Comparison of ENCODE assay signal across 14 cellular contexts in the genomic region with DNA sequence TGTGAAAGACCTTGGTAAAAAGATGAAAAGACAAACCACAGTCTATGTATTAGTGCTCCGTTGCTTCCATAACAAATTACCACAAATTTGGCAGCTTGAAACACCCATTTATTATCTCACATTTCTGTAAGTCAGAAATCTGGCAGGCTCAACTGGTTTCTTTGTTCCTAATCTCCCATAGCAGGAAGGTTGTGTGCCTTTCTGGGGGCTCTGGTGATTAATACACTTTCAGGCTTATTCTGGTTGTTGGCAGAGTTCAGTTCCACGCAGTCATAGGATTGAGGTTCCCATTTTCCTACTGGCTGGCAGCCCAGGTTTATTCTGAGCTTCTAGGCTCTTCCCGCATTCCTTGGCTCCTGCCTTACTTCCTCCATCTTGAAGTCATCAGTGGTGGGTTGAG.
DNase-seq lines count a peak whose midpoint lies in the region; FAIRE-seq and TF ChIP-seq lines count a peak whose summit lies in the region.
"Had no signal": no experiment of that assay in that cellular context is flagged by ENCODE, and none has a peak within 500 bp of the region (broad histone marks: within the 10 kb centered on the region; RNA-seq: fewer than 3 reads in every experiment).

No MANE protein-coding gene starts in this region.

- H3K9ac ChIP-seq in astrocyte (ENCODE audit: low read length) = no peak overlapping the region

- H3K4me1 ChIP-seq in astrocyte (ENCODE audit: insufficient read depth, low read length) = peaks cover 14% of the 10 kb centered on the region

- H3K79me2 ChIP-seq in astrocyte (ENCODE audit: insufficient read depth, low read length) = no peaks in the 10 kb centered on the region

- CTCF ChIA-PET in activated CD4-positive, alpha-beta T cell treated with anti-CD3 and anti-CD28 coated beads, Interleukin-2, amount 10 ng/mL, durations not matched to agents 7 days and 5 days (lab: Charles Lee) = interaction anchor here (1.1 to 1.2 kb wide), 3 partner anchors 11 to 174 kb away, joined by 3 read pairs; no protein-coding TSS in a partner anchor

- H3K4me3 ChIP-seq in astrocyte (ENCODE audit: insufficient read depth, low read depth, low read length) (no peak overlapping the region), foreskin fibroblast (ENCODE audit: low read depth in 1 of 2, low read length in 2 of 2) (no peak overlapping the region)

- H3K27ac ChIP-seq in astrocyte (ENCODE audit: low read depth, low read length) = peak overlapping the region; percentile 52

- TF ChIP-seq CTCF in astrocyte (IDR thresholded peaks at IDR 0.05; ENCODE audit: insufficient read depth, low read depth, low read length) = no peak
- TF ChIP-seq CTCF in foreskin fibroblast (IDR thresholded peaks at IDR 0.05; ENCODE audit: low read depth, low read length) = no peak

- H3K36me3 ChIP-seq in astrocyte (ENCODE audit: insufficient read depth, low read length) = no peaks in the 10 kb centered on the region

- H3K9me3 ChIP-seq in astrocyte (ENCODE audit: insufficient read depth, low read depth, low read length) = peaks cover 5% of the 10 kb centered on the region

- no peaks in the 10 kb centered on the region for H4K20me1 ChIP-seq in astrocyte (ENCODE audit: insufficient read depth, low read length)

- peaks cover 3% of the 10 kb centered on the region for H3K36me3 Mint-ChIP-seq in astrocyte (ENCODE audit: low read depth, unreplicated experiment)
- H3K36me3 Mint-ChIP-seq in activated CD4-positive, alpha-beta T cell treated with anti-CD3 and anti-CD28 coated beads, Interleukin-2, amount 10 ng/mL, durations not matched to agents 7 days and 5 days (ENCODE audit: low read depth) = peaks cover 2% of the 10 kb centered on the region
- H3K36me3 Mint-ChIP-seq: natural killer cell treated with Interleukin-12 subunit alpha and Interleukin-12 subunit beta and Interleukin-15 and Interleukin-18, amount 100 ng/mL, for 72 hours had no signal

- DNase-seq in HCEC 1CT (peak; percentile 83), astrocyte (ENCODE audit: low read depth) (peak; percentile 100), foreskin fibroblast (peak; percentile 81 to 91), stromal cell of bone marrow (ENCODE audit: low read depth) (peak; percentile 99), Ammon's horn (ENCODE audit: low spot score) (no peak), NCI-H128 (lab: John Stamatoyannopoulos, UW; ENCODE audit: unreplicated experiment) (no peak), HT-29 (ENCODE audit: low spot score) (no peak)
- no peak for DNase-seq in activated CD4-positive, alpha-beta T cell treated with anti-CD3 and anti-CD28 coated beads, Interleukin-2, amount 10 ng/mL, durations not matched to agents 7 days and 5 days
- DNase-seq: activated naive CD8-positive, alpha-beta T cell treated with anti-CD3 and anti-CD28 coated beads for 36 hours; NCI-H1436; stimulated activated CD8-positive, alpha-beta memory T cell treated with anti-CD3 and anti-CD28 coated beads, Interleukin-4, amount 100 ng/mL, for 48 hours; T-helper 1 cell had no signal

- H3K27me3 Mint-ChIP-seq in astrocyte (ENCODE audit: low read depth, unreplicated experiment) = peaks cover 5% of the 10 kb centered on the region
- H3K27me3 Mint-ChIP-seq in activated CD4-positive, alpha-beta T cell treated with anti-CD3 and anti-CD28 coated beads, Interleukin-2, amount 10 ng/mL, durations not matched to agents 7 days and 5 days = peaks cover 28% of the 10 kb centered on the region

- H3K27me3 ChIP-seq in astrocyte (ENCODE audit: insufficient read depth, low read length) = no peaks in the 10 kb centered on the region

- no peak overlapping the region for H3K4me2 ChIP-seq in astrocyte (ENCODE audit: low read length)

- POLR2A ChIA-PET in activated CD4-positive, alpha-beta T cell treated with anti-CD3 and anti-CD28 coated beads, Interleukin-2, amount 10 ng/mL, durations not matched to agents 7 days and 5 days (lab: Charles Lee) = no interaction called here

- peaks cover 8% of the 10 kb centered on the region for H3K9me3 Mint-ChIP-seq in astrocyte (ENCODE audit: unreplicated experiment)
- H3K9me3 Mint-ChIP-seq in activated CD4-positive, alpha-beta T cell treated with anti-CD3 and anti-CD28 coated beads, Interleukin-2, amount 10 ng/mL, durations not matched to agents 7 days and 5 days = peaks cover 8% of the 10 kb centered on the region
- H3K9me3 Mint-ChIP-seq: natural killer cell treated with Interleukin-12 subunit alpha and Interleukin-12 subunit beta and Interleukin-15 and Interleukin-18, amount 100 ng/mL, for 72 hours had no signal

- H3K4me1 Mint-ChIP-seq in astrocyte (ENCODE audit: low read depth, unreplicated experiment) = peaks cover 22% of the 10 kb centered on the region
- H3K4me1 Mint-ChIP-seq in activated CD4-positive, alpha-beta T cell treated with anti-CD3 and anti-CD28 coated beads, Interleukin-2, amount 10 ng/mL, durations not matched to agents 7 days and 5 days = peaks cover 17% of the 10 kb centered on the region

- no peak overlapping the region for H3K27ac Mint-ChIP-seq in astrocyte (ENCODE audit: unreplicated experiment)
- H3K27ac Mint-ChIP-seq in activated CD4-positive, alpha-beta T cell treated with anti-CD3 and anti-CD28 coated beads, Interleukin-2, amount 10 ng/mL, durations not matched to agents 7 days and 5 days = no peak overlapping the region
- H3K27ac Mint-ChIP-seq: activated naive CD8-positive, alpha-beta T cell treated with anti-CD3 and anti-CD28 coated beads for 36 hours had no signal

- no peak overlapping the region for H2AFZ ChIP-seq in astrocyte (ENCODE audit: low read depth, low read length)

- no peak for FAIRE-seq in astrocyte (lab: Jason Lieb, UNC)
- FAIRE-seq: HTR-8/SVneo had no signal

- H3K4me3 Mint-ChIP-seq in astrocyte (ENCODE audit: unreplicated experiment) = no peak overlapping the region
- H3K4me3 Mint-ChIP-seq in activated CD4-positive, alpha-beta T cell treated with anti-CD3 and anti-CD28 coated beads, Interleukin-2, amount 10 ng/mL, durations not matched to agents 7 days and 5 days = no peak overlapping the region
- H3K4me3 Mint-ChIP-seq: activated naive CD8-positive, alpha-beta T cell treated with anti-CD3 and anti-CD28 coated beads for 36 hours; natural killer cell treated with Interleukin-12 subunit alpha and Interleukin-12 subunit beta and Interleukin-15 and Interleukin-18, amount 100 ng/mL, for 72 hours had no signal

Comparison
In these comparisons a context has a peak if more than half of its experiments do, and no peak if none do; other contexts are left out.
1. DNase-seq: peak in HCEC 1CT (single experiment), astrocyte (single experiment), foreskin fibroblast (2 of 2) and stromal cell of bone marrow (single experiment); none in Ammon's horn (single experiment), activated CD4-positive, alpha-beta T cell treated with anti-CD3 and anti-CD28 coated beads, Interleukin-2, amount 10 ng/mL, durations not matched to agents 7 days and 5 days (single experiment), NCI-H128 (single experiment) and HT-29 (single experiment).